In the genomic region with DNA sequence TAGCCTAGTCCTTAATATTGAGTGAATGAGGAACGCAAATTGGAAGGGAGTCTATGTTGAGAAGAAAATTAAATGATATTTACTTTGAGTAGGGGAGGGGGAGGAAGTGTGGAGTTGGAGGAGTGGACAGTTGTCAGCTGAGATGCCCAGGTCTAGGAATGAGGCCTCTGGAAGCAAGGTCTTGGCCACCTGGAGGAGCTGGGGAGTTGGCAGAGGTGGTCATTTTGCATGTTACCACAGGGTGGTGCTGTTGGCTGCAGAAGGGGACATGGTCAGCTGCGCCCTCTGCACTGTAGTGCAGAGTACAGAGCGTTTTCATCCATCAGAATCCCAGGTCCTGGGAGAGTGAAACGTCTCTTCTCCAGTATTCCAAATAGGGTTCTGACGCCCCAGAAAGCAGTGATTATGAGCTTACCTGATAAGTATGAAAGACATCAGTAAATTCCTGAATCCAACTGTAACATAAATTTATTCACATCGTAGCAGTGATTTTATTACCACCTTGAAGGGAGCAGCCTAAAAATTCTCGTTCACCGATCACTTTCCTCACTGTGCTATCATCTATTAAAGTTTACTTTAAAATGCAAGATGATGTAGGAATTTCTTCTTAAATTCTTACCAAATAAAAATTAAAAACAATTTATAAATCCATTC, we compare ENCODE assay signal across 1 cellular context.
TF ChIP-seq lines count a peak whose summit lies in the region.

No MANE protein-coding gene starts in this region.

TF ChIP-seq in HepG2, 621 proteins besides CTCF, POLR2A, EP300 and RAD21 (continued from another document and continues in another):
- TF ChIP-seq, protein P1, sequence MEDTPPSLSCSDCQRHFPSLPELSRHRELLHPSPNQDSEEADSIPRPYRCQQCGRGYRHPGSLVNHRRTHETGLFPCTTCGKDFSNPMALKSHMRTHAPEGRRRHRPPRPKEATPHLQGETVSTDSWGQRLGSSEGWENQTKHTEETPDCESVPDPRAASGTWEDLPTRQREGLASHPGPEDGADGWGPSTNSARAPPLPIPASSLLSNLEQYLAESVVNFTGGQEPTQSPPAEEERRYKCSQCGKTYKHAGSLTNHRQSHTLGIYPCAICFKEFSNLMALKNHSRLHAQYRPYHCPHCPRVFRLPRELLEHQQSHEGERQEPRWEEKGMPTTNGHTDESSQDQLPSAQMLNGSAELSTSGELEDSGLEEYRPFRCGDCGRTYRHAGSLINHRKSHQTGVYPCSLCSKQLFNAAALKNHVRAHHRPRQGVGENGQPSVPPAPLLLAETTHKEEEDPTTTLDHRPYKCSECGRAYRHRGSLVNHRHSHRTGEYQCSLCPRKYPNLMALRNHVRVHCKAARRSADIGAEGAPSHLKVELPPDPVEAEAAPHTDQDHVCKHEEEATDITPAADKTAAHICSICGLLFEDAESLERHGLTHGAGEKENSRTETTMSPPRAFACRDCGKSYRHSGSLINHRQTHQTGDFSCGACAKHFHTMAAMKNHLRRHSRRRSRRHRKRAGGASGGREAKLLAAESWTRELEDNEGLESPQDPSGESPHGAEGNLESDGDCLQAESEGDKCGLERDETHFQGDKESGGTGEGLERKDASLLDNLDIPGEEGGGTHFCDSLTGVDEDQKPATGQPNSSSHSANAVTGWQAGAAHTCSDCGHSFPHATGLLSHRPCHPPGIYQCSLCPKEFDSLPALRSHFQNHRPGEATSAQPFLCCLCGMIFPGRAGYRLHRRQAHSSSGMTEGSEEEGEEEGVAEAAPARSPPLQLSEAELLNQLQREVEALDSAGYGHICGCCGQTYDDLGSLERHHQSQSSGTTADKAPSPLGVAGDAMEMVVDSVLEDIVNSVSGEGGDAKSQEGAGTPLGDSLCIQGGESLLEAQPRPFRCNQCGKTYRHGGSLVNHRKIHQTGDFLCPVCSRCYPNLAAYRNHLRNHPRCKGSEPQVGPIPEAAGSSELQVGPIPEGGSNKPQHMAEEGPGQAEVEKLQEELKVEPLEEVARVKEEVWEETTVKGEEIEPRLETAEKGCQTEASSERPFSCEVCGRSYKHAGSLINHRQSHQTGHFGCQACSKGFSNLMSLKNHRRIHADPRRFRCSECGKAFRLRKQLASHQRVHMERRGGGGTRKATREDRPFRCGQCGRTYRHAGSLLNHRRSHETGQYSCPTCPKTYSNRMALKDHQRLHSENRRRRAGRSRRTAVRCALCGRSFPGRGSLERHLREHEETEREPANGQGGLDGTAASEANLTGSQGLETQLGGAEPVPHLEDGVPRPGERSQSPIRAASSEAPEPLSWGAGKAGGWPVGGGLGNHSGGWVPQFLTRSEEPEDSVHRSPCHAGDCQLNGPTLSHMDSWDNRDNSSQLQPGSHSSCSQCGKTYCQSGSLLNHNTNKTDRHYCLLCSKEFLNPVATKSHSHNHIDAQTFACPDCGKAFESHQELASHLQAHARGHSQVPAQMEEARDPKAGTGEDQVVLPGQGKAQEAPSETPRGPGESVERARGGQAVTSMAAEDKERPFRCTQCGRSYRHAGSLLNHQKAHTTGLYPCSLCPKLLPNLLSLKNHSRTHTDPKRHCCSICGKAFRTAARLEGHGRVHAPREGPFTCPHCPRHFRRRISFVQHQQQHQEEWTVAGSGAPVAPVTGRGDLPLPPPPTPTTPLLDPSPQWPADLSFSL (CRISPR knock-in tag; IDR thresholded peaks at IDR 0.05), result no peak
- TF ChIP-seq, protein P2, sequence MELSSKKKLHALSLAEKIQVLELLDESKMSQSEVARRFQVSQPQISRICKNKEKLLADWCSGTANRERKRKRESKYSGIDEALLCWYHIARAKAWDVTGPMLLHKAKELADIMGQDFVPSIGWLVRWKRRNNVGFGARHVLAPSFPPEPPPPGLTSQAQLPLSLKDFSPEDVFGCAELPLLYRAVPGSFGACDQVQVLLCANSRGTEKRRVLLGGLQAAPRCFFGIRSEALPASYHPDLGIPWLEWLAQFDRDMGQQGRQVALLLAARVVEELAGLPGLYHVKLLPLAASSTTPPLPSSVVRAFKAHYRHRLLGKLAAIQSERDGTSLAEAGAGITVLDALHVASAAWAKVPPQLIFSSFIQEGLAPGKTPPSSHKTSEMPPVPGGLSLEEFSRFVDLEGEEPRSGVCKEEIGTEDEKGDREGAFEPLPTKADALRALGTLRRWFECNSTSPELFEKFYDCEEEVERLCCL (CRISPR knock-in tag; IDR thresholded peaks at IDR 0.05; ENCODE audit: borderline replicate concordance), result no peak
- TF ChIP-seq ZNF33B (CRISPR knock-in tag; IDR thresholded peaks at IDR 0.05) (no peak), TOPORS (CRISPR knock-in tag; IDR thresholded peaks at IDR 0.05) (no peak), KDM6A (CRISPR knock-in tag; IDR thresholded peaks at IDR 0.05; ENCODE audit: low read depth) (no peak), ELF3 (CRISPR knock-in tag; IDR thresholded peaks at IDR 0.05) (peak; percentile 49), ZNF547 (CRISPR knock-in tag; IDR thresholded peaks at IDR 0.05) (no peak), NFKBIZ (CRISPR knock-in tag; IDR thresholded peaks at IDR 0.05) (no peak), ZNF350 (CRISPR knock-in tag; IDR thresholded peaks at IDR 0.05; ENCODE audit: borderline replicate concordance, low read depth) (peak; percentile 24; the same call in 1 of the 2 replicates), TCF7L2 (IDR thresholded peaks at IDR 0.05; ENCODE audit: low read depth, low read length) (no peak), HDAC1 (CRISPR knock-in tag; IDR thresholded peaks at IDR 0.05) (no peak), ZNF260 (CRISPR knock-in tag; IDR thresholded peaks at IDR 0.05; ENCODE audit: borderline replicate concordance, low read depth) (no peak), ZNF329 (CRISPR knock-in tag; IDR thresholded peaks at IDR 0.05; ENCODE audit: low read depth) (no peak), ZNF724P (CRISPR knock-in tag; IDR thresholded peaks at IDR 0.05; ENCODE audit: borderline replicate concordance) (no peak), ZNF564 (CRISPR knock-in tag; IDR thresholded peaks at IDR 0.05) (no peak), TEAD3 (CRISPR knock-in tag; optimal IDR thresholded peaks at IDR 0.05; ENCODE audit: borderline replicate concordance) (peak; percentile 77), ISX (CRISPR knock-in tag; conservative IDR thresholded peaks at IDR 0.05) (no peak), FOSL1 (CRISPR knock-in tag; IDR thresholded peaks at IDR 0.05; ENCODE audit: borderline replicate concordance) (no peak), HHEX (CRISPR knock-in tag; IDR thresholded peaks at IDR 0.05) (no peak), MIER2 (CRISPR knock-in tag; IDR thresholded peaks at IDR 0.05) (peak; percentile 50; the same call in 1 of the 2 replicates), KAT2B (IDR thresholded peaks at IDR 0.05; ENCODE audit: borderline replicate concordance, low read depth, low read length) (no peak), ZNF296 (CRISPR knock-in tag; conservative IDR thresholded peaks at IDR 0.05) (no peak), MIXL1 (CRISPR knock-in tag; IDR thresholded peaks at IDR 0.05) (0 out of 2 replicates have a peak, but pooled peaks have one; percentile 60), YEATS2 (CRISPR knock-in tag; IDR thresholded peaks at IDR 0.05; ENCODE audit: borderline replicate concordance) (peak; percentile 41; the same call in 1 of the 2 replicates), ZMYM4 (CRISPR knock-in tag; IDR thresholded peaks at IDR 0.05) (peak; percentile 66), ZNF251 (CRISPR knock-in tag; IDR thresholded peaks at IDR 0.05) (no peak), NFIB (CRISPR knock-in tag; IDR thresholded peaks at IDR 0.05; ENCODE audit: borderline replicate concordance) (no peak), PITX1 (CRISPR knock-in tag; IDR thresholded peaks at IDR 0.05) (peak; percentile 39; the same call in 1 of the 2 replicates)
- TF ChIP-seq, protein P3, sequence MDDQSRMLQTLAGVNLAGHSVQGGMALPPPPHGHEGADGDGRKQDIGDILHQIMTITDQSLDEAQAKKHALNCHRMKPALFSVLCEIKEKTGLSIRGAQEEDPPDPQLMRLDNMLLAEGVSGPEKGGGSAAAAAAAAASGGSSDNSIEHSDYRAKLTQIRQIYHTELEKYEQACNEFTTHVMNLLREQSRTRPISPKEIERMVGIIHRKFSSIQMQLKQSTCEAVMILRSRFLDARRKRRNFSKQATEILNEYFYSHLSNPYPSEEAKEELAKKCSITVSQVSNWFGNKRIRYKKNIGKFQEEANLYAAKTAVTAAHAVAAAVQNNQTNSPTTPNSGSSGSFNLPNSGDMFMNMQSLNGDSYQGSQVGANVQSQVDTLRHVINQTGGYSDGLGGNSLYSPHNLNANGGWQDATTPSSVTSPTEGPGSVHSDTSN (CRISPR knock-in tag; IDR thresholded peaks at IDR 0.05; ENCODE audit: borderline replicate concordance), result no peak
- TF ChIP-seq, protein P4, sequence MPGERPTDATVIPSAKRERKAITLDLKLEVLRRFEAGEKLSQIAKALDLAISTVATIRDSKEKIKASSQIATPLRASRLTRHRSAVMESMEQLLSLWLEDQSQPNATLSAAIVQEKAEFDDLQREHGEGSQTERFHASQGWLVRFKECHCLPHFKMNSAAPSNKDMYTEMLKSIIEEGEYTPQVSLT (CRISPR knock-in tag; IDR thresholded peaks at IDR 0.05; ENCODE audit: borderline replicate concordance, low read depth), result no peak
- TF ChIP-seq, protein P5, sequence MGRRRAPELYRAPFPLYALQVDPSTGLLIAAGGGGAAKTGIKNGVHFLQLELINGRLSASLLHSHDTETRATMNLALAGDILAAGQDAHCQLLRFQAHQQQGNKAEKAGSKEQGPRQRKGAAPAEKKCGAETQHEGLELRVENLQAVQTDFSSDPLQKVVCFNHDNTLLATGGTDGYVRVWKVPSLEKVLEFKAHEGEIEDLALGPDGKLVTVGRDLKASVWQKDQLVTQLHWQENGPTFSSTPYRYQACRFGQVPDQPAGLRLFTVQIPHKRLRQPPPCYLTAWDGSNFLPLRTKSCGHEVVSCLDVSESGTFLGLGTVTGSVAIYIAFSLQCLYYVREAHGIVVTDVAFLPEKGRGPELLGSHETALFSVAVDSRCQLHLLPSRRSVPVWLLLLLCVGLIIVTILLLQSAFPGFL (CRISPR knock-in tag; IDR thresholded peaks at IDR 0.05), result no peak
- TF ChIP-seq, protein P6, sequence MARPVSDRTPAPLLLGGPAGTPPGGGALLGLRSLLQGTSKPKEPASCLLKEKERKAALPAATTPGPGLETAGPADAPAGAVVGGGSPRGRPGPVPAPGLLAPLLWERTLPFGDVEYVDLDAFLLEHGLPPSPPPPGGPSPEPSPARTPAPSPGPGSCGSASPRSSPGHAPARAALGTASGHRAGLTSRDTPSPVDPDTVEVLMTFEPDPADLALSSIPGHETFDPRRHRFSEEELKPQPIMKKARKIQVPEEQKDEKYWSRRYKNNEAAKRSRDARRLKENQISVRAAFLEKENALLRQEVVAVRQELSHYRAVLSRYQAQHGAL (CRISPR knock-in tag; IDR thresholded peaks at IDR 0.05; ENCODE audit: not compliant biosample characterization), result no peak
- TF ChIP-seq, protein P7, sequence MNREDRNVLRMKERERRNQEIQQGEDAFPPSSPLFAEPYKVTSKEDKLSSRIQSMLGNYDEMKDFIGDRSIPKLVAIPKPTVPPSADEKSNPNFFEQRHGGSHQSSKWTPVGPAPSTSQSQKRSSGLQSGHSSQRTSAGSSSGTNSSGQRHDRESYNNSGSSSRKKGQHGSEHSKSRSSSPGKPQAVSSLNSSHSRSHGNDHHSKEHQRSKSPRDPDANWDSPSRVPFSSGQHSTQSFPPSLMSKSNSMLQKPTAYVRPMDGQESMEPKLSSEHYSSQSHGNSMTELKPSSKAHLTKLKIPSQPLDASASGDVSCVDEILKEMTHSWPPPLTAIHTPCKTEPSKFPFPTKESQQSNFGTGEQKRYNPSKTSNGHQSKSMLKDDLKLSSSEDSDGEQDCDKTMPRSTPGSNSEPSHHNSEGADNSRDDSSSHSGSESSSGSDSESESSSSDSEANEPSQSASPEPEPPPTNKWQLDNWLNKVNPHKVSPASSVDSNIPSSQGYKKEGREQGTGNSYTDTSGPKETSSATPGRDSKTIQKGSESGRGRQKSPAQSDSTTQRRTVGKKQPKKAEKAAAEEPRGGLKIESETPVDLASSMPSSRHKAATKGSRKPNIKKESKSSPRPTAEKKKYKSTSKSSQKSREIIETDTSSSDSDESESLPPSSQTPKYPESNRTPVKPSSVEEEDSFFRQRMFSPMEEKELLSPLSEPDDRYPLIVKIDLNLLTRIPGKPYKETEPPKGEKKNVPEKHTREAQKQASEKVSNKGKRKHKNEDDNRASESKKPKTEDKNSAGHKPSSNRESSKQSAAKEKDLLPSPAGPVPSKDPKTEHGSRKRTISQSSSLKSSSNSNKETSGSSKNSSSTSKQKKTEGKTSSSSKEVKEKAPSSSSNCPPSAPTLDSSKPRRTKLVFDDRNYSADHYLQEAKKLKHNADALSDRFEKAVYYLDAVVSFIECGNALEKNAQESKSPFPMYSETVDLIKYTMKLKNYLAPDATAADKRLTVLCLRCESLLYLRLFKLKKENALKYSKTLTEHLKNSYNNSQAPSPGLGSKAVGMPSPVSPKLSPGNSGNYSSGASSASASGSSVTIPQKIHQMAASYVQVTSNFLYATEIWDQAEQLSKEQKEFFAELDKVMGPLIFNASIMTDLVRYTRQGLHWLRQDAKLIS (CRISPR knock-in tag; IDR thresholded peaks at IDR 0.05), result no peak
- TF ChIP-seq, protein P8, sequence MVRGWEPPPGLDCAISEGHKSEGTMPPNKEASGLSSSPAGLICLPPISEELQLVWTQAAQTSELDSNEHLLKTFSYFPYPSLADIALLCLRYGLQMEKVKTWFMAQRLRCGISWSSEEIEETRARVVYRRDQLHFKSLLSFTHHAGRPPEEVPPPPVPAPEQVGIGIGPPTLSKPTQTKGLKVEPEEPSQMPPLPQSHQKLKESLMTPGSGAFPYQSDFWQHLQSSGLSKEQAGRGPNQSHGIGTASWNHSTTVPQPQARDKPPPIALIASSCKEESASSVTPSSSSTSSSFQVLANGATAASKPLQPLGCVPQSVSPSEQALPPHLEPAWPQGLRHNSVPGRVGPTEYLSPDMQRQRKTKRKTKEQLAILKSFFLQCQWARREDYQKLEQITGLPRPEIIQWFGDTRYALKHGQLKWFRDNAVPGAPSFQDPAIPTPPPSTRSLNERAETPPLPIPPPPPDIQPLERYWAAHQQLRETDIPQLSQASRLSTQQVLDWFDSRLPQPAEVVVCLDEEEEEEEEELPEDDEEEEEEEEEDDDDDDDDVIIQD (CRISPR knock-in tag; IDR thresholded peaks at IDR 0.05; ENCODE audit: low read depth), result peak; percentile 82
- TF ChIP-seq, protein P9, sequence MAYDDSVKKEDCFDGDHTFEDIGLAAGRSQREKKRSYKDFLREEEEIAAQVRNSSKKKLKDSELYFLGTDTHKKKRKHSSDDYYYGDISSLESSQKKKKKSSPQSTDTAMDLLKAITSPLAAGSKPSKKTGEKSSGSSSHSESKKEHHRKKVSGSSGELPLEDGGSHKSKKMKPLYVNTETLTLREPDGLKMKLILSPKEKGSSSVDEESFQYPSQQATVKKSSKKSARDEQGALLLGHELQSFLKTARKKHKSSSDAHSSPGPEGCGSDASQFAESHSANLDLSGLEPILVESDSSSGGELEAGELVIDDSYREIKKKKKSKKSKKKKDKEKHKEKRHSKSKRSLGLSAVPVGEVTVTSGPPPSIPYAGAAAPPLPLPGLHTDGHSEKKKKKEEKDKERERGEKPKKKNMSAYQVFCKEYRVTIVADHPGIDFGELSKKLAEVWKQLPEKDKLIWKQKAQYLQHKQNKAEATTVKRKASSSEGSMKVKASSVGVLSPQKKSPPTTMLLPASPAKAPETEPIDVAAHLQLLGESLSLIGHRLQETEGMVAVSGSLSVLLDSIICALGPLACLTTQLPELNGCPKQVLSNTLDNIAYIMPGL (CRISPR knock-in tag; IDR thresholded peaks at IDR 0.05; ENCODE audit: borderline replicate concordance in 1 of 2, low read depth in 1 of 2), result peak; percentile 45 to 94; a peak in 3 of 4 replicates
